ENCODE assay signal across 7 cellular contexts in genomic region chr22:36506637-36507517, GRCh38. TPM values are rescaled to one million over a fixed set of nuclear protein-coding genes. Genes with fewer than 3 reads are reported as not detected.
DNase-seq lines count a peak whose midpoint lies in the region; ATAC-seq, FAIRE-seq and TF ChIP-seq lines count a peak whose summit lies in the region.

Gene FOXRED2 (minus strand): TSS chr22:36507040. CDS start chr22:36506422, 618 bp downstream.

- no peak within 1 kb of the TSS; the same call in 1 of the 2 replicates for H3K27ac Mint-ChIP-seq in WTC11

- no peak for TF ChIP-seq CTCF in WTC11 (IDR thresholded peaks at IDR 0.05)
- no peak for TF ChIP-seq CTCF in bronchial epithelial cell (IDR thresholded peaks at IDR 0.05; ENCODE audit: insufficient read depth, low read length, severe bottlenecking)

- H3K4me3 Mint-ChIP-seq in WTC11: peak within 1 kb of the TSS; percentile 52

- POLR2A ChIA-PET in WTC11 (lab: Charles Lee): interaction anchor here (0.5 to 1.3 kb wide), 4 partner anchors 22 to 65 kb away, joined by 3 to 5 read pairs (median 4); partner anchors contain the start of genes EIF3D and TXN2

- CTCF ChIA-PET in WTC11 (lab: Charles Lee): interaction anchor here (0.8 to 1.5 kb wide), 6 partner anchors 20 to 349 kb away, joined by 3 to 8 read pairs (median 4); no protein-coding TSS in a partner anchor

- DNase-seq in NCI-H2227 (lab: John Stamatoyannopoulos, UW; ENCODE audit: unreplicated experiment): peak; percentile 92
- DNase-seq in WTC11 (ENCODE audit: low spot score): peak; percentile 90
- peak; percentile 36 for DNase-seq in bronchial epithelial cell (ENCODE audit: low read depth)
- peak; percentile 76 for DNase-seq in inferior parietal cortex (ENCODE audit: extremely low spot score)
- DNase-seq in stimulated activated CD4-positive, alpha-beta T cell treated with anti-CD3 and anti-CD28 coated beads, Interleukin-12 subunit alpha, Interleukin-12 subunit beta, amount 100 ng/mL, for 24 hours (ENCODE audit: low read depth in 2 of 2): peak; percentile 78 to 86

- peak within 1 kb of the TSS; percentile 42 for H3K4me3 ChIP-seq in bronchial epithelial cell (ENCODE audit: low read depth, low read length)

- peaks cover 4% of the 10 kb centered on the region; the same call in 1 of the 2 replicates for H3K4me1 Mint-ChIP-seq in WTC11

- peaks cover 9% of the 10 kb centered on the region for H3K36me3 ChIP-seq in bronchial epithelial cell (ENCODE audit: control insufficient read depth, insufficient read depth, low read length)

- ATAC-seq in GM18519 (IDR thresholded peaks at IDR 0.05; ENCODE audit: low FRiP score, unreplicated experiment) (peak; percentile 75), HG03135 (IDR thresholded peaks at IDR 0.05; ENCODE audit: unreplicated experiment) (peak; percentile 73), WTC11 (peak; percentile 77)

- peaks cover 19% of the 10 kb centered on the region for H3K27me3 Mint-ChIP-seq in WTC11 (ENCODE audit: low read depth)

- H3K9me3 Mint-ChIP-seq in WTC11: peaks cover 5% of the 10 kb centered on the region

- no peak for FAIRE-seq in bronchial epithelial cell (lab: Jason Lieb, UNC)

- H3K36me3 Mint-ChIP-seq in WTC11: peaks cover 40% of the 10 kb centered on the region

- no peaks in the 10 kb centered on the region for H3K27me3 ChIP-seq in bronchial epithelial cell (ENCODE audit: control insufficient read depth, insufficient read depth, low read length)

TF ChIP-seq in WTC11, 78 proteins besides CTCF, POLR2A, EP300 and RAD21 (continues in another document):
- peak; percentile 93 for TF ChIP-seq NFYB (CRISPR knock-in tag; conservative IDR thresholded peaks at IDR 0.05; ENCODE audit: low read depth)
- peak; percentile 73; the same call in 1 of the 2 replicates for TF ChIP-seq AFF4 (CRISPR knock-in tag; IDR thresholded peaks at IDR 0.05; ENCODE audit: borderline replicate concordance)
- no peak for TF ChIP-seq GTF2I (CRISPR knock-in tag; conservative IDR thresholded peaks at IDR 0.05)
- no peak for TF ChIP-seq PRRX2 (CRISPR knock-in tag; IDR thresholded peaks at IDR 0.05)
- no peak for TF ChIP-seq RORB (CRISPR knock-in tag; IDR thresholded peaks at IDR 0.05)
- peak; percentile 83; the same call in 1 of the 2 replicates for TF ChIP-seq CBFB (CRISPR knock-in tag; IDR thresholded peaks at IDR 0.05; ENCODE audit: low read depth)
- TF ChIP-seq FOXK1 (CRISPR knock-in tag; IDR thresholded peaks at IDR 0.05): peak; percentile 98
- TF ChIP-seq ATF6 (CRISPR knock-in tag; IDR thresholded peaks at IDR 0.05): no peak
- peak; percentile 96 for TF ChIP-seq IRF1 (CRISPR knock-in tag; IDR thresholded peaks at IDR 0.05)
- TF ChIP-seq ETV6 (CRISPR knock-in tag; IDR thresholded peaks at IDR 0.05): peak; percentile 98
- TF ChIP-seq E2F4 (CRISPR knock-in tag; IDR thresholded peaks at IDR 0.05; ENCODE audit: borderline replicate concordance, low read depth): peak; percentile 88
- peak; percentile 97; the same call in 1 of the 2 replicates for TF ChIP-seq ELF4 (CRISPR knock-in tag; IDR thresholded peaks at IDR 0.05; ENCODE audit: low read depth)
- no peak for TF ChIP-seq CDX4 (CRISPR knock-in tag; IDR thresholded peaks at IDR 0.05; ENCODE audit: borderline replicate concordance)
- no peak; the same call in 1 of the 2 replicates for TF ChIP-seq ATF2 (CRISPR knock-in tag; IDR thresholded peaks at IDR 0.05; ENCODE audit: borderline replicate concordance, low read depth)

RNA-seq across cellular contexts. Expression of gene FOXRED2, which starts in this region (rescaled TPM):
- 20.1 to 35.5 TPM (median 31.7 TPM) in 3 replicates for total RNA-seq in WTC11 (2021)
- total RNA-seq in bronchial epithelial cell: 1.6 and 2.0 TPM in 2 replicates

Comparison
In these comparisons a context has a peak if more than half of its experiments do, and no peak if none do; other contexts are left out.
1. Peak in every context shown above with its lines: DNase-seq, ATAC-seq and H3K4me3 ChIP-seq.
2. DNase-seq: peak in every context shown above with its lines; median percentile 92 in NCI-H2227; 90 in WTC11; 82 in stimulated activated CD4-positive, alpha-beta T cell treated with anti-CD3 and anti-CD28 coated beads, Interleukin-12 subunit alpha, Interleukin-12 subunit beta, amount 100 ng/mL, for 24 hours; 76 in inferior parietal cortex; 36 in bronchial epithelial cell.